In genomic region chr11:440065-441042, GRCh38 we compare ENCODE assay signal across 8 cellular contexts. TPM values are rescaled to one million over a fixed set of nuclear protein-coding genes. Genes with fewer than 3 reads are reported as not detected.
A peak's percentile ranks its signal among the peaks of the same experiment; 100 is the strongest.
DNase-seq lines count a peak whose midpoint lies in the region; ATAC-seq and TF ChIP-seq lines count a peak whose summit lies in the region.

No MANE protein-coding gene starts in this region.

- ATAC-seq in T-cell (replicated peaks in 1 of 4) (no peak), HG03457 (IDR thresholded peaks at IDR 0.05; ENCODE audit: unreplicated experiment) (no peak), GM19452 (IDR thresholded peaks at IDR 0.05; ENCODE audit: unreplicated experiment) (no peak)

- no peaks in the 10 kb centered on the region for H3K36me3 Mint-ChIP-seq in MCF 10A (ENCODE audit: insufficient read depth, unreplicated experiment)
- no peaks in the 10 kb centered on the region for H3K36me3 Mint-ChIP-seq in T-cell
- H3K36me3 Mint-ChIP-seq in type B pancreatic cell: no peaks in the 10 kb centered on the region

- CTCF ChIA-PET in MCF 10A (lab: Yijun Ruan, JAX) (interaction anchor here (0.6 to 2.0 kb wide), 3 partner anchors 9 to 321 kb away, joined by 3 to 7 read pairs (median 3); no protein-coding TSS in a partner anchor), T-cell (lab: Charles Lee) (no interaction called here), A673 (lab: Charles Lee) (no interaction called here)

- H3K27ac ChIP-seq in breast epithelium (no peak overlapping the region), A673 (ENCODE audit: low read depth, low read length, poor library complexity, severe bottlenecking) (no peak overlapping the region)

- POLR2A ChIA-PET in MCF 10A (lab: Yijun Ruan, JAX): interaction anchor here (0.6 to 1.7 kb wide), 4 partner anchors 11 to 858 kb away, joined by 3 read pairs; no protein-coding TSS in a partner anchor
- POLR2A ChIA-PET in T-cell (lab: Charles Lee): interaction anchor here in 1 of 2 donors (0.6 kb wide), 1 partner anchor 16 kb away, joined by 6 read pairs; no protein-coding TSS in a partner anchor
- POLR2A ChIA-PET in A673 (lab: Charles Lee; ENCODE audit: low non-redundant PET): no interaction called here

- H3K4me1 ChIP-seq in breast epithelium (no peaks in the 10 kb centered on the region), A673 (ENCODE audit: insufficient read depth, low read length, poor library complexity, severe bottlenecking) (peaks cover 4% of the 10 kb centered on the region)

- no peaks in the 10 kb centered on the region for H3K27me3 Mint-ChIP-seq in MCF 10A (ENCODE audit: insufficient read depth, unreplicated experiment)
- H3K27me3 Mint-ChIP-seq in T-cell: no peaks in the 10 kb centered on the region
- no peaks in the 10 kb centered on the region for H3K27me3 Mint-ChIP-seq in type B pancreatic cell

- no peak for TF ChIP-seq POLR2A in breast epithelium (IDR thresholded peaks at IDR 0.05)

- H3K9me3 ChIP-seq in breast epithelium (no peaks in the 10 kb centered on the region), A673 (ENCODE audit: low read depth, low read length, poor library complexity, severe bottlenecking) (no peaks in the 10 kb centered on the region)

- peak overlapping the region; percentile 34 for H3K4me3 Mint-ChIP-seq in MCF 10A (ENCODE audit: unreplicated experiment)
- H3K4me3 Mint-ChIP-seq in T-cell: peak overlapping the region; percentile 65 to 77 (median 72)
- peak overlapping the region; percentile 77 for H3K4me3 Mint-ChIP-seq in type B pancreatic cell

- H3K27me3 ChIP-seq in breast epithelium (peaks cover 0 to 4% of the 10 kb centered on the region in 2 donors), A673 (replicated peaks; ENCODE audit: insufficient read depth, low read depth, low read length, poor library complexity) (no peaks in the 10 kb centered on the region)

- no peaks in the 10 kb centered on the region for H3K9me3 Mint-ChIP-seq in MCF 10A (ENCODE audit: unreplicated experiment)
- no peaks in the 10 kb centered on the region for H3K9me3 Mint-ChIP-seq in T-cell
- H3K9me3 Mint-ChIP-seq in type B pancreatic cell: no peaks in the 10 kb centered on the region

- intact Hi-C loops in MCF 10A (cut with micrococcal nuclease): no loop called here
- intact Hi-C loops in breast epithelium (cut with DNase I; ENCODE audit: low total_unique reads): no loop called here
- intact Hi-C loops in A673 (cut with micrococcal nuclease; ENCODE audit: unreplicated experiment): loop anchor here (10.0 kb wide), 1 partner anchor 236 kb away; the partner anchor contains the start of genes BET1L and RIC8A

- H3K4me3 ChIP-seq in breast epithelium (no peak overlapping the region), foreskin fibroblast (ENCODE audit: low read depth in 1 of 2, low read length in 2 of 2) (no peak overlapping the region), A673 (ENCODE audit: low read depth, low read length, poor library complexity, severe bottlenecking) (no peak overlapping the region)

- peak; percentile 27 for DNase-seq in MCF 10A (ENCODE audit: unreplicated experiment)
- no peak for DNase-seq in breast epithelium (ENCODE audit: low spot score in 2 of 2)
- no peak for DNase-seq in T-cell
- peak in 1 of 2 donors; percentile 42 for DNase-seq in foreskin fibroblast
- DNase-seq in type B pancreatic cell (ENCODE audit: extremely low spot score, unreplicated experiment): no peak
- DNase-seq in A673 (ENCODE audit: low spot score): no peak

- no peak for TF ChIP-seq CTCF in MCF 10A (IDR thresholded peaks at IDR 0.05; ENCODE audit: unreplicated experiment)
- TF ChIP-seq CTCF in breast epithelium (IDR thresholded peaks at IDR 0.05): no peak
- peak; percentile 22 for TF ChIP-seq CTCF in foreskin fibroblast (IDR thresholded peaks at IDR 0.05; ENCODE audit: low read depth, low read length)
- TF ChIP-seq CTCF in type B pancreatic cell (conservative IDR thresholded peaks at IDR 0.05): no peak
- no peak for TF ChIP-seq CTCF in A673 (conservative IDR thresholded peaks at IDR 0.05; ENCODE audit: low read depth, low read length)

- no peaks in the 10 kb centered on the region for H3K36me3 ChIP-seq in breast epithelium
- no peaks in the 10 kb centered on the region for H3K36me3 ChIP-seq in A673 (ENCODE audit: insufficient read depth, low read length, poor library complexity, severe bottlenecking)

- H3K27ac Mint-ChIP-seq in MCF 10A (ENCODE audit: low read depth, unreplicated experiment) (no peak overlapping the region), T-cell (no peak overlapping the region), type B pancreatic cell (no peak overlapping the region)

- BruUV-seq in MCF 10A (replicated peaks; lab: Mats Ljungman, UMichigan) (no TSS peak), A673 (replicated peaks; lab: Mats Ljungman, UMichigan) (no TSS peak)

- H3K4me1 Mint-ChIP-seq in MCF 10A (ENCODE audit: insufficient read depth, unreplicated experiment) (no peaks in the 10 kb centered on the region), T-cell (peaks cover 12 to 37% (median 32%) of the 10 kb centered on the region in 3 donors), type B pancreatic cell (ENCODE audit: unreplicated experiment) (peaks cover 10% of the 10 kb centered on the region)

RNA-seq across cellular contexts. Expression of gene ANO9, which starts 1.5 kb away (rescaled TPM):
- total RNA-seq in MCF 10A (2022) (7.2 and 9.4 TPM in 2 replicates), breast epithelium (10 to 100 TPM in 1 of 3 donors, 1 to 10 TPM in 1, under 1 TPM in 1; 0.32 to 14.2 (median 9.8) TPM), T-cell (100 to 1,000 TPM; 103 to 128 (median 120) TPM), type B pancreatic cell (ENCODE audit: low replicate concordance) (25.3 and 66.6 TPM in 2 replicates), A673 (2021) (0.26 TPM in 1 of 2 replicates, not detected in the other)

RNA-seq across cellular contexts. Expression of gene PTDSS2, which starts 9.7 kb away (rescaled TPM):
- 28.2 and 29.4 TPM in 2 replicates for total RNA-seq in MCF 10A (2022)
- 10 to 100 TPM; 23.8 to 53.7 (median 33.1) TPM for total RNA-seq in breast epithelium
- total RNA-seq in T-cell: 10 to 100 TPM; 22.4 to 33.5 (median 28.7) TPM
- 33.6 and 46.9 TPM in 2 replicates for total RNA-seq in type B pancreatic cell (ENCODE audit: low replicate concordance)
- 33.5 and 37.6 TPM in 2 replicates for total RNA-seq in A673 (2021)

RNA-seq across cellular contexts. Expression of gene SIGIRR, which starts 25.6 kb away (rescaled TPM):
- total RNA-seq in MCF 10A (2022) (6.2 and 7.7 TPM in 2 replicates), breast epithelium (10 to 100 TPM; 37.3 to 49.8 (median 46.5) TPM), T-cell (100 to 1,000 TPM; 395 to 488 (median 460) TPM), type B pancreatic cell (ENCODE audit: low replicate concordance) (36.2 and 44.0 TPM in 2 replicates), A673 (2021) (16.6 and 17.6 TPM in 2 replicates)

RNA-seq across cellular contexts. Expression of gene PKP3, which starts 46.3 kb away (rescaled TPM):
- total RNA-seq in MCF 10A (2022) (129 and 177 TPM in 2 replicates), breast epithelium (10 to 100 TPM in 2 of 3 donors, under 1 TPM in 1; 0.32 to 60.9 (median 36.7) TPM), T-cell (under 1 TPM in 4 of 5 donors, not detected in 1; 0.32 to 0.85 (median 0.47) TPM), type B pancreatic cell (ENCODE audit: low replicate concordance) (51.6 and 156 TPM in 2 replicates), A673 (2021) (not detected in 2 replicates)
